ENCODE assay signal across 1 cellular context in the genomic region with DNA sequence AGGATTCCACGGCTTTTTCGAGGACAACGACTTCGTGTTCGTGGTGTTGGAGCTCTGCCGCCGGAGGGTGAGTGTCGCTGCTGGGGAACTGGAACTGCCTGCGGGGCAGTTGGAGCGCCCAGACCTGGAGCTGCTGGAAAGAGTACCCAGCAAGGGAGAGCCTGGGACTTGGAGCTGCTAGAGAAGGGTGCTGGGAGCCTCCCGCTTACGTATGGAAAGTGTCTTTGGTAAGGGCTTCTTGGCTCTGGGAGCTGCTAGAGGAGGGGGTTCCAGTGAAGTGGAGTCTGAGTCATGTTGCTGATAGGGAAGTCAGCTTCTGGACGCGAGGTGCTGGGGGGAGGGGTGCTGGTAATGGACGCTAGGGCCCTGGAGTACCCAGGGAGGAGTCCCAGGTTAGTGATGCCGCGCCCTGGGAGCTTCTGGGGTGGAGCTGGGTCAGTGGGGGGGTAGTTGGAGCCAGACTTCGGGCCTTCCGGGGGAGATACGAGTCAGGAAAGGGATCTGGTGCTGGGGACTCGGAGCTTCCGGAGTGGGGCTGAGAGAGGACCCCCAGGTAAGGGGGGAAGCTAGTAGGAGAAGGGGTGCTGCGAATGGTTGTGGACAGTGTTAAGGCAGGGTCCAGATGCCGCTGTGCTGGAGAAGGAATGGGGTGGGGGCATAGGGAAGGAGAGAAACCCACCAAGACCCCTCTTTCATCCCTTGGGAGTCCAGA.
TF ChIP-seq lines count a peak whose summit lies in the region.

No MANE protein-coding gene starts in this region.

TF ChIP-seq in HEK293, 187 proteins besides CTCF, POLR2A, EP300 and RAD21 (continued from another document and continues in another):
- TF ChIP-seq, protein P1, sequence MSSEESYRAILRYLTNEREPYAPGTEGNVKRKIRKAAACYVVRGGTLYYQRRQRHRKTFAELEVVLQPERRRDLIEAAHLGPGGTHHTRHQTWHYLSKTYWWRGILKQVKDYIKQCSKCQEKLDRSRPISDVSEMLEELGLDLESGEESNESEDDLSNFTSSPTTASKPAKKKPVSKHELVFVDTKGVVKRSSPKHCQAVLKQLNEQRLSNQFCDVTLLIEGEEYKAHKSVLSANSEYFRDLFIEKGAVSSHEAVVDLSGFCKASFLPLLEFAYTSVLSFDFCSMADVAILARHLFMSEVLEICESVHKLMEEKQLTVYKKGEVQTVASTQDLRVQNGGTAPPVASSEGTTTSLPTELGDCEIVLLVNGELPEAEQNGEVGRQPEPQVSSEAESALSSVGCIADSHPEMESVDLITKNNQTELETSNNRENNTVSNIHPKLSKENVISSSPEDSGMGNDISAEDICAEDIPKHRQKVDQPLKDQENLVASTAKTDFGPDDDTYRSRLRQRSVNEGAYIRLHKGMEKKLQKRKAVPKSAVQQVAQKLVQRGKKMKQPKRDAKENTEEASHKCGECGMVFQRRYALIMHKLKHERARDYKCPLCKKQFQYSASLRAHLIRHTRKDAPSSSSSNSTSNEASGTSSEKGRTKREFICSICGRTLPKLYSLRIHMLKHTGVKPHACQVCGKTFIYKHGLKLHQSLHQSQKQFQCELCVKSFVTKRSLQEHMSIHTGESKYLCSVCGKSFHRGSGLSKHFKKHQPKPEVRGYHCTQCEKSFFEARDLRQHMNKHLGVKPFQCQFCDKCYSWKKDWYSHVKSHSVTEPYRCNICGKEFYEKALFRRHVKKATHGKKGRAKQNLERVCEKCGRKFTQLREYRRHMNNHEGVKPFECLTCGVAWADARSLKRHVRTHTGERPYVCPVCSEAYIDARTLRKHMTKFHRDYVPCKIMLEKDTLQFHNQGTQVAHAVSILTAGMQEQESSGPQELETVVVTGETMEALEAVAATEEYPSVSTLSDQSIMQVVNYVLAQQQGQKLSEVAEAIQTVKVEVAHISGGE (tag by site-specific recombination; conservative IDR thresholded peaks at IDR 0.05; ENCODE audit: low read depth): peak; percentile 21; the same call in 1 of the 2 replicates
- TF ChIP-seq ZNF677 (tag by site-specific recombination; IDR thresholded peaks at IDR 0.05) (no peak), ZNF48 (tag by site-specific recombination; IDR thresholded peaks at IDR 0.05) (no peak), ZNF157 (tag by site-specific recombination; IDR thresholded peaks at IDR 0.05) (no peak), SP3 (tag by site-specific recombination; IDR thresholded peaks at IDR 0.05) (peak; percentile 44), ZNF140 (tag by site-specific recombination; IDR thresholded peaks at IDR 0.05) (no peak), ZNF623 (tag by site-specific recombination; IDR thresholded peaks at IDR 0.05) (no peak), ZNF169 (tag by site-specific recombination; IDR thresholded peaks at IDR 0.05) (no peak), GLIS1 (tag by site-specific recombination; IDR thresholded peaks at IDR 0.05) (peak; percentile 38; the same call in 1 of the 2 replicates), TRIM28 (IDR thresholded peaks at IDR 0.05; ENCODE audit: borderline replicate concordance, low read length) (no peak), ZNF37A (tag by site-specific recombination; IDR thresholded peaks at IDR 0.05) (no peak), ZBTB21 (tag by site-specific recombination; IDR thresholded peaks at IDR 0.05) (no peak), KLF9 (tag by site-specific recombination; IDR thresholded peaks at IDR 0.05; ENCODE audit: low read depth) (0 out of 2 replicates have a peak, but pooled peaks have one; percentile 11), ZNF394 (tag by site-specific recombination; IDR thresholded peaks at IDR 0.05; ENCODE audit: borderline replicate concordance) (no peak), ZNF19 (tag by site-specific recombination; IDR thresholded peaks at IDR 0.05; ENCODE audit: low read depth) (no peak), GLI2 (tag by site-specific recombination; IDR thresholded peaks at IDR 0.05; ENCODE audit: borderline replicate concordance, low read depth) (no peak), ZNF132 (tag by site-specific recombination; IDR thresholded peaks at IDR 0.05; ENCODE audit: borderline replicate concordance) (no peak), KLF8 (tag by site-specific recombination; IDR thresholded peaks at IDR 0.05) (no peak), ZNF174 (tag by site-specific recombination; IDR thresholded peaks at IDR 0.05) (no peak), ZSCAN16 (tag by site-specific recombination; IDR thresholded peaks at IDR 0.05) (no peak), ZSCAN23 (tag by site-specific recombination; IDR thresholded peaks at IDR 0.05) (no peak), SALL2 (tag by site-specific recombination; IDR thresholded peaks at IDR 0.05; ENCODE audit: borderline replicate concordance) (no peak), HOXD13 (CRISPR knock-in tag; IDR thresholded peaks at IDR 0.05; ENCODE audit: borderline replicate concordance) (no peak), ZNF146 (tag by site-specific recombination; IDR thresholded peaks at IDR 0.05) (0 out of 2 replicates have a peak, but pooled peaks have one; percentile 42), ZBTB20 (tag by site-specific recombination; IDR thresholded peaks at IDR 0.05) (peak; percentile 86), KLF1 (tag by site-specific recombination; IDR thresholded peaks at IDR 0.05) (peak; percentile 82), ZNF670 (tag by site-specific recombination; IDR thresholded peaks at IDR 0.05; ENCODE audit: low read depth) (no peak), YY2 (tag by site-specific recombination; IDR thresholded peaks at IDR 0.05) (no peak)
- TF ChIP-seq, protein P2, sequence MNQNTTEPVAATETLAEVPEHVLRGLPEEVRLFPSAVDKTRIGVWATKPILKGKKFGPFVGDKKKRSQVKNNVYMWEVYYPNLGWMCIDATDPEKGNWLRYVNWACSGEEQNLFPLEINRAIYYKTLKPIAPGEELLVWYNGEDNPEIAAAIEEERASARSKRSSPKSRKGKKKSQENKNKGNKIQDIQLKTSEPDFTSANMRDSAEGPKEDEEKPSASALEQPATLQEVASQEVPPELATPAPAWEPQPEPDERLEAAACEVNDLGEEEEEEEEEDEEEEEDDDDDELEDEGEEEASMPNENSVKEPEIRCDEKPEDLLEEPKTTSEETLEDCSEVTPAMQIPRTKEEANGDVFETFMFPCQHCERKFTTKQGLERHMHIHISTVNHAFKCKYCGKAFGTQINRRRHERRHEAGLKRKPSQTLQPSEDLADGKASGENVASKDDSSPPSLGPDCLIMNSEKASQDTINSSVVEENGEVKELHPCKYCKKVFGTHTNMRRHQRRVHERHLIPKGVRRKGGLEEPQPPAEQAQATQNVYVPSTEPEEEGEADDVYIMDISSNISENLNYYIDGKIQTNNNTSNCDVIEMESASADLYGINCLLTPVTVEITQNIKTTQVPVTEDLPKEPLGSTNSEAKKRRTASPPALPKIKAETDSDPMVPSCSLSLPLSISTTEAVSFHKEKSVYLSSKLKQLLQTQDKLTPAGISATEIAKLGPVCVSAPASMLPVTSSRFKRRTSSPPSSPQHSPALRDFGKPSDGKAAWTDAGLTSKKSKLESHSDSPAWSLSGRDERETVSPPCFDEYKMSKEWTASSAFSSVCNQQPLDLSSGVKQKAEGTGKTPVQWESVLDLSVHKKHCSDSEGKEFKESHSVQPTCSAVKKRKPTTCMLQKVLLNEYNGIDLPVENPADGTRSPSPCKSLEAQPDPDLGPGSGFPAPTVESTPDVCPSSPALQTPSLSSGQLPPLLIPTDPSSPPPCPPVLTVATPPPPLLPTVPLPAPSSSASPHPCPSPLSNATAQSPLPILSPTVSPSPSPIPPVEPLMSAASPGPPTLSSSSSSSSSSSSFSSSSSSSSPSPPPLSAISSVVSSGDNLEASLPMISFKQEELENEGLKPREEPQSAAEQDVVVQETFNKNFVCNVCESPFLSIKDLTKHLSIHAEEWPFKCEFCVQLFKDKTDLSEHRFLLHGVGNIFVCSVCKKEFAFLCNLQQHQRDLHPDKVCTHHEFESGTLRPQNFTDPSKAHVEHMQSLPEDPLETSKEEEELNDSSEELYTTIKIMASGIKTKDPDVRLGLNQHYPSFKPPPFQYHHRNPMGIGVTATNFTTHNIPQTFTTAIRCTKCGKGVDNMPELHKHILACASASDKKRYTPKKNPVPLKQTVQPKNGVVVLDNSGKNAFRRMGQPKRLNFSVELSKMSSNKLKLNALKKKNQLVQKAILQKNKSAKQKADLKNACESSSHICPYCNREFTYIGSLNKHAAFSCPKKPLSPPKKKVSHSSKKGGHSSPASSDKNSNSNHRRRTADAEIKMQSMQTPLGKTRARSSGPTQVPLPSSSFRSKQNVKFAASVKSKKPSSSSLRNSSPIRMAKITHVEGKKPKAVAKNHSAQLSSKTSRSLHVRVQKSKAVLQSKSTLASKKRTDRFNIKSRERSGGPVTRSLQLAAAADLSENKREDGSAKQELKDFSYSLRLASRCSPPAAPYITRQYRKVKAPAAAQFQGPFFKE (tag by site-specific recombination; IDR thresholded peaks at IDR 0.05; ENCODE audit: borderline replicate concordance): no peak
- TF ChIP-seq, protein P3, sequence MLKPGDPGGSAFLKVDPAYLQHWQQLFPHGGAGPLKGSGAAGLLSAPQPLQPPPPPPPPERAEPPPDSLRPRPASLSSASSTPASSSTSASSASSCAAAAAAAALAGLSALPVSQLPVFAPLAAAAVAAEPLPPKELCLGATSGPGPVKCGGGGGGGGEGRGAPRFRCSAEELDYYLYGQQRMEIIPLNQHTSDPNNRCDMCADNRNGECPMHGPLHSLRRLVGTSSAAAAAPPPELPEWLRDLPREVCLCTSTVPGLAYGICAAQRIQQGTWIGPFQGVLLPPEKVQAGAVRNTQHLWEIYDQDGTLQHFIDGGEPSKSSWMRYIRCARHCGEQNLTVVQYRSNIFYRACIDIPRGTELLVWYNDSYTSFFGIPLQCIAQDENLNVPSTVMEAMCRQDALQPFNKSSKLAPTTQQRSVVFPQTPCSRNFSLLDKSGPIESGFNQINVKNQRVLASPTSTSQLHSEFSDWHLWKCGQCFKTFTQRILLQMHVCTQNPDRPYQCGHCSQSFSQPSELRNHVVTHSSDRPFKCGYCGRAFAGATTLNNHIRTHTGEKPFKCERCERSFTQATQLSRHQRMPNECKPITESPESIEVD (tag by site-specific recombination; IDR thresholded peaks at IDR 0.05): no peak
- TF ChIP-seq, protein P4, sequence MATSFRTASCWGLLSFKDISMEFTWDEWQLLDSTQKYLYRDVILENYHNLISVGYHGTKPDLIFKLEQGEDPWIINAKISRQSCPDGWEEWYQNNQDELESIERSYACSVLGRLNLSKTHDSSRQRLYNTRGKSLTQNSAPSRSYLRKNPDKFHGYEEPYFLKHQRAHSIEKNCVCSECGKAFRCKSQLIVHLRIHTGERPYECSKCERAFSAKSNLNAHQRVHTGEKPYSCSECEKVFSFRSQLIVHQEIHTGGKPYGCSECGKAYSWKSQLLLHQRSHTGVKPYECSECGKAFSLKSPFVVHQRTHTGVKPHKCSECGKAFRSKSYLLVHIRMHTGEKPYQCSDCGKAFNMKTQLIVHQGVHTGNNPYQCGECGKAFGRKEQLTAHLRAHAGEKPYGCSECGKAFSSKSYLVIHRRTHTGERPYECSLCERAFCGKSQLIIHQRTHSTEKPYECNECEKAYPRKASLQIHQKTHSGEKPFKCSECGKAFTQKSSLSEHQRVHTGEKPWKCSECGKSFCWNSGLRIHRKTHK (tag by site-specific recombination; IDR thresholded peaks at IDR 0.05): no peak
- TF ChIP-seq, protein P5, sequence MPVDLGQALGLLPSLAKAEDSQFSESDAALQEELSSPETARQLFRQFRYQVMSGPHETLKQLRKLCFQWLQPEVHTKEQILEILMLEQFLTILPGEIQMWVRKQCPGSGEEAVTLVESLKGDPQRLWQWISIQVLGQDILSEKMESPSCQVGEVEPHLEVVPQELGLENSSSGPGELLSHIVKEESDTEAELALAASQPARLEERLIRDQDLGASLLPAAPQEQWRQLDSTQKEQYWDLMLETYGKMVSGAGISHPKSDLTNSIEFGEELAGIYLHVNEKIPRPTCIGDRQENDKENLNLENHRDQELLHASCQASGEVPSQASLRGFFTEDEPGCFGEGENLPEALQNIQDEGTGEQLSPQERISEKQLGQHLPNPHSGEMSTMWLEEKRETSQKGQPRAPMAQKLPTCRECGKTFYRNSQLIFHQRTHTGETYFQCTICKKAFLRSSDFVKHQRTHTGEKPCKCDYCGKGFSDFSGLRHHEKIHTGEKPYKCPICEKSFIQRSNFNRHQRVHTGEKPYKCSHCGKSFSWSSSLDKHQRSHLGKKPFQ (tag by site-specific recombination; IDR thresholded peaks at IDR 0.05): no peak
- TF ChIP-seq, protein P6, sequence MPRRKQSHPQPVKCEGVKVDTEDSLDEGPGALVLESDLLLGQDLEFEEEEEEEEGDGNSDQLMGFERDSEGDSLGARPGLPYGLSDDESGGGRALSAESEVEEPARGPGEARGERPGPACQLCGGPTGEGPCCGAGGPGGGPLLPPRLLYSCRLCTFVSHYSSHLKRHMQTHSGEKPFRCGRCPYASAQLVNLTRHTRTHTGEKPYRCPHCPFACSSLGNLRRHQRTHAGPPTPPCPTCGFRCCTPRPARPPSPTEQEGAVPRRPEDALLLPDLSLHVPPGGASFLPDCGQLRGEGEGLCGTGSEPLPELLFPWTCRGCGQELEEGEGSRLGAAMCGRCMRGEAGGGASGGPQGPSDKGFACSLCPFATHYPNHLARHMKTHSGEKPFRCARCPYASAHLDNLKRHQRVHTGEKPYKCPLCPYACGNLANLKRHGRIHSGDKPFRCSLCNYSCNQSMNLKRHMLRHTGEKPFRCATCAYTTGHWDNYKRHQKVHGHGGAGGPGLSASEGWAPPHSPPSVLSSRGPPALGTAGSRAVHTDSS (tag by site-specific recombination; IDR thresholded peaks at IDR 0.05): no peak
- TF ChIP-seq, protein P7, sequence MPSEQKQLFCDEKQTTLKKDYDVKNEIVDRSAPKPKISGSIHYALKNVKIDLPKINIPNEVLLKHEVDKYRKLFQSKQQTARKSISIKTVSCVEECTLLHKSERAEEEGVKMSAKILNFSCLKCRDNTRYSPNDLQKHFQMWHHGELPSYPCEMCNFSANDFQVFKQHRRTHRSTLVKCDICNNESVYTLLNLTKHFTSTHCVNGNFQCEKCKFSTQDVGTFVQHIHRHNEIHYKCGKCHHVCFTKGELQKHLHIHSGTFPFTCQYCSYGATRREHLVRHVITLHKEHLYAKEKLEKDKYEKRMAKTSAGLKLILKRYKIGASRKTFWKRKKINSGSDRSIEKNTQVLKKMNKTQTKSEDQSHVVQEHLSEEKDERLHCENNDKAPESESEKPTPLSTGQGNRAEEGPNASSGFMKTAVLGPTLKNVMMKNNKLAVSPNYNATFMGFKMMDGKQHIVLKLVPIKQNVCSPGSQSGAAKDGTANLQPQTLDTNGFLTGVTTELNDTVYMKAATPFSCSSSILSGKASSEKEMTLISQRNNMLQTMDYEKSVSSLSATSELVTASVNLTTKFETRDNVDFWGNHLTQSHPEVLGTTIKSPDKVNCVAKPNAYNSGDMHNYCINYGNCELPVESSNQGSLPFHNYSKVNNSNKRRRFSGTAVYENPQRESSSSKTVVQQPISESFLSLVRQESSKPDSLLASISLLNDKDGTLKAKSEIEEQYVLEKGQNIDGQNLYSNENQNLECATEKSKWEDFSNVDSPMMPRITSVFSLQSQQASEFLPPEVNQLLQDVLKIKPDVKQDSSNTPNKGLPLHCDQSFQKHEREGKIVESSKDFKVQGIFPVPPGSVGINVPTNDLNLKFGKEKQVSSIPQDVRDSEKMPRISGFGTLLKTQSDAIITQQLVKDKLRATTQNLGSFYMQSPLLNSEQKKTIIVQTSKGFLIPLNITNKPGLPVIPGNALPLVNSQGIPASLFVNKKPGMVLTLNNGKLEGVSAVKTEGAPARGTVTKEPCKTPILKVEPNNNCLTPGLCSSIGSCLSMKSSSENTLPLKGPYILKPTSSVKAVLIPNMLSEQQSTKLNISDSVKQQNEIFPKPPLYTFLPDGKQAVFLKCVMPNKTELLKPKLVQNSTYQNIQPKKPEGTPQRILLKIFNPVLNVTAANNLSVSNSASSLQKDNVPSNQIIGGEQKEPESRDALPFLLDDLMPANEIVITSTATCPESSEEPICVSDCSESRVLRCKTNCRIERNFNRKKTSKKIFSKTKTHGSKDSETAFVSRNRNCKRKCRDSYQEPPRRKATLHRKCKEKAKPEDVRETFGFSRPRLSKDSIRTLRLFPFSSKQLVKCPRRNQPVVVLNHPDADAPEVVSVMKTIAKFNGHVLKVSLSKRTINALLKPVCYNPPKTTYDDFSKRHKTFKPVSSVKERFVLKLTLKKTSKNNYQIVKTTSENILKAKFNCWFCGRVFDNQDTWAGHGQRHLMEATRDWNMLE (tag by site-specific recombination; conservative IDR thresholded peaks at IDR 0.05; ENCODE audit: low read depth): peak; percentile 28; the same call in 1 of the 2 replicates
